16 cellular contexts compared by ENCODE assay signal in genomic region chr17:13557077-13557476, GRCh38. TPM values are rescaled to one million over a fixed set of nuclear protein-coding genes. Genes with fewer than 3 reads are reported as not detected.
DNase-seq lines count a peak whose midpoint lies in the region; ATAC-seq and TF ChIP-seq lines count a peak whose summit lies in the region.
"Had no signal": no experiment of that assay in that cellular context is flagged by ENCODE, and none has a peak within 500 bp of the region (broad histone marks: within the 10 kb centered on the region; RNA-seq: fewer than 3 reads in every experiment).

No MANE protein-coding gene starts in this region.

- ATAC-seq in HG03139 (IDR thresholded peaks at IDR 0.05; ENCODE audit: unreplicated experiment) = no peak
- ATAC-seq: activated CD8-positive, alpha-beta memory T cell treated with anti-CD3 and anti-CD28 coated beads, Interleukin-2, amount 10 ng/mL, durations not matched to agents 7 days and 5 days; lower lobe of right lung; natural killer cell had no signal

- H3K27me3 ChIP-seq in adipocyte (replicated peaks; ENCODE audit: control insufficient read depth, insufficient read depth, low read length) = no peaks in the 10 kb centered on the region
- no peaks in the 10 kb centered on the region for H3K27me3 ChIP-seq in vagina

- intact Hi-C loops in vagina (cut with DNase I) (no loop called here), lower leg skin (cut with DNase I; ENCODE audit: low total_unique reads) (no loop called here)

- WGBS in lower leg skin, 2 donors = 78 to 93% methylated on average over 6 of the region's 6 CpGs

- H3K4me1 ChIP-seq in adipocyte (ENCODE audit: control insufficient read depth, insufficient read depth, low read length) (peaks cover 30% of the 10 kb centered on the region), vagina (no peaks in the 10 kb centered on the region)
- H3K4me1 ChIP-seq: lower lobe of right lung had no signal

- no peak for TF ChIP-seq CTCF in fibroblast of the aortic adventitia (IDR thresholded peaks at IDR 0.05; ENCODE audit: insufficient read depth, low read length)
- TF ChIP-seq CTCF in vagina (IDR thresholded peaks at IDR 0.05) = no peak
- no peak for TF ChIP-seq CTCF in lower leg skin (IDR thresholded peaks at IDR 0.05)

- DNase-seq in HCEC 1CT = peak; percentile 87
- peak; percentile 34 for DNase-seq in adipocyte (ENCODE audit: low read depth)
- DNase-seq in fibroblast of the aortic adventitia (ENCODE audit: low read depth) = peak; percentile 50
- no peak for DNase-seq in vagina (ENCODE audit: extremely low spot score in 2 of 2)
- no peak for DNase-seq in lower leg skin (ENCODE audit: low spot score in 2 of 2)
- DNase-seq in NCI-H82 (lab: John Stamatoyannopoulos, UW) = no peak
- DNase-seq: activated CD4-positive, alpha-beta T cell treated with anti-CD3 and anti-CD28 coated beads for 1 hour; activated CD8-positive, alpha-beta memory T cell treated with anti-CD3 and anti-CD28 coated beads, Interleukin-2, amount 10 ng/mL, durations not matched to agents 7 days and 5 days; amniotic stem cell; cortex of kidney; DMS53; Kasumi-1; lower lobe of right lung; natural killer cell had no signal

- no peak overlapping the region for H3K9ac ChIP-seq in adipocyte (ENCODE audit: low read length)

- H3K27ac ChIP-seq in vagina = no peak overlapping the region
- H3K27ac ChIP-seq: lower lobe of right lung, thoracic aorta had no signal

- H3K9me3 ChIP-seq in adipocyte (ENCODE audit: control insufficient read depth, low read length) (no peaks in the 10 kb centered on the region), vagina (no peaks in the 10 kb centered on the region)
- H3K9me3 ChIP-seq: lower lobe of right lung, thoracic aorta had no signal

- TF ChIP-seq POLR2A in vagina (IDR thresholded peaks at IDR 0.05) = no peak
- no peak for TF ChIP-seq POLR2A in lower leg skin (IDR thresholded peaks at IDR 0.05)

- no peak overlapping the region for H3K4me3 ChIP-seq in adipocyte (ENCODE audit: low read length)
- H3K4me3 ChIP-seq in fibroblast of the aortic adventitia (ENCODE audit: low read depth, low read length) = no peak overlapping the region
- no peak overlapping the region for H3K4me3 ChIP-seq in vagina
- H3K4me3 ChIP-seq in lower leg skin (ENCODE audit: low read depth, poor library complexity, severe bottlenecking) = no peak overlapping the region
- H3K4me3 ChIP-seq: lower lobe of right lung, thoracic aorta had no signal

- H3K36me3 ChIP-seq in adipocyte (ENCODE audit: control insufficient read depth, insufficient read depth, low read length, severe bottlenecking) (no peaks in the 10 kb centered on the region), vagina (no peaks in the 10 kb centered on the region)
- H3K36me3 ChIP-seq: lower lobe of right lung, thoracic aorta had no signal

RNA-seq across cellular contexts. Expression of gene HS3ST3A1, which starts 44.7 kb away (rescaled TPM):
- total RNA-seq in fibroblast of the aortic adventitia (ENCODE audit: low replicate concordance) (8.3 and 9.2 TPM in 2 replicates), vagina (8.6 TPM), lower leg skin (10 to 100 TPM in 1 of 4 donors, 1 to 10 TPM in 3; 1.4 to 21.2 (median 7.8) TPM)

Comparison
In these comparisons a context has a peak if more than half of its experiments do, and no peak if none do; other contexts are left out.
1. DNase-seq: peak in HCEC 1CT (single experiment), adipocyte (single experiment) and fibroblast of the aortic adventitia (single experiment); none in vagina (0 of 2), lower leg skin (0 of 2) and NCI-H82 (single experiment).